ENCODE assay signal across 13 cellular contexts in genomic region chr12:67410246-67410645, GRCh38.
"Had no signal": no experiment of that assay in that cellular context is flagged by ENCODE, and none has a peak within 500 bp of the region (broad histone marks: within the 10 kb centered on the region; RNA-seq: fewer than 3 reads in every experiment).

No MANE protein-coding gene starts in this region.

- H3K4me3 Mint-ChIP-seq: activated naive CD8-positive, alpha-beta T cell treated with anti-CD3 and anti-CD28 coated beads, Interleukin-2, amount 50 U/mL, for 24 hours; activated T-helper 17 cell treated with anti-CD3 and anti-CD28 coated beads, Interleukin-2, amount 50 U/mL, for 72 hours; naive B cell; neural progenitor cell; stimulated activated effector memory CD8-positive, alpha-beta T cell treated with anti-CD3 and anti-CD28 coated beads, Interleukin-12 subunit alpha, Interleukin-12 subunit beta, amount 100 ng/mL, for 72 hours had no signal

- H3K9ac ChIP-seq: neural progenitor cell had no signal

- H3K27ac Mint-ChIP-seq: activated naive CD8-positive, alpha-beta T cell treated with anti-CD3 and anti-CD28 coated beads, Interleukin-2, amount 50 U/mL, for 24 hours; activated T-helper 17 cell treated with anti-CD3 and anti-CD28 coated beads, Interleukin-2, amount 50 U/mL, for 72 hours; naive B cell; neural progenitor cell; stimulated activated effector memory CD8-positive, alpha-beta T cell treated with anti-CD3 and anti-CD28 coated beads, Interleukin-12 subunit alpha, Interleukin-12 subunit beta, amount 100 ng/mL, for 72 hours had no signal

- H3K27me3 Mint-ChIP-seq: activated naive CD8-positive, alpha-beta T cell treated with anti-CD3 and anti-CD28 coated beads, Interleukin-2, amount 50 U/mL, for 24 hours; activated T-helper 17 cell treated with anti-CD3 and anti-CD28 coated beads, Interleukin-2, amount 50 U/mL, for 72 hours had no signal

- H3K27me3 ChIP-seq: dorsolateral prefrontal cortex, neural progenitor cell had no signal

- DNase-seq: activated CD4-positive, alpha-beta T cell treated with anti-CD3 and anti-CD28 coated beads, Interleukin-2, amount 50 U/mL, for 4 hours; activated CD4-positive, CD25-positive, alpha-beta regulatory T cell treated with anti-CD3 and anti-CD28 coated beads, Interleukin-2, amount 50 U/mL, for 72 hours; activated naive CD4-positive, alpha-beta T cell treated with Interleukin-2 at 50 U/mL for 16 hours; activated naive CD8-positive, alpha-beta T cell treated with anti-CD3 and anti-CD28 coated beads, Interleukin-2, amount 50 U/mL, for 24 hours; dorsolateral prefrontal cortex; head of caudate nucleus; midbrain; naive B cell; retina had no signal

- ATAC-seq: activated naive CD8-positive, alpha-beta T cell treated with anti-CD3 and anti-CD28 coated beads, Interleukin-2, amount 50 U/mL, for 24 hours; activated T-helper 17 cell treated with anti-CD3 and anti-CD28 coated beads, Interleukin-2, amount 50 U/mL, for 72 hours; stimulated activated effector memory CD8-positive, alpha-beta T cell treated with anti-CD3 and anti-CD28 coated beads, Interleukin-12 subunit alpha, Interleukin-12 subunit beta, amount 100 ng/mL, for 72 hours had no signal

- H3K36me3 Mint-ChIP-seq: stimulated activated effector memory CD8-positive, alpha-beta T cell treated with anti-CD3 and anti-CD28 coated beads, Interleukin-12 subunit alpha, Interleukin-12 subunit beta, amount 100 ng/mL, for 72 hours had no signal

- H3K36me3 ChIP-seq: neural progenitor cell, thoracic aorta had no signal

- H3K9me3 ChIP-seq: thoracic aorta had no signal

- H3K4me2 ChIP-seq: neural progenitor cell had no signal

- H3K27ac ChIP-seq: dorsolateral prefrontal cortex, neural progenitor cell, thoracic aorta had no signal

- H3K4me3 ChIP-seq: dorsolateral prefrontal cortex, neural progenitor cell, thoracic aorta had no signal

- H3K4me1 Mint-ChIP-seq: activated naive CD8-positive, alpha-beta T cell treated with anti-CD3 and anti-CD28 coated beads, Interleukin-2, amount 50 U/mL, for 24 hours; activated T-helper 17 cell treated with anti-CD3 and anti-CD28 coated beads, Interleukin-2, amount 50 U/mL, for 72 hours; naive B cell; stimulated activated effector memory CD8-positive, alpha-beta T cell treated with anti-CD3 and anti-CD28 coated beads, Interleukin-12 subunit alpha, Interleukin-12 subunit beta, amount 100 ng/mL, for 72 hours had no signal

- H2AFZ ChIP-seq: neural progenitor cell had no signal
